Comparison of ENCODE assay signal across 14 cellular contexts in the genomic region with DNA sequence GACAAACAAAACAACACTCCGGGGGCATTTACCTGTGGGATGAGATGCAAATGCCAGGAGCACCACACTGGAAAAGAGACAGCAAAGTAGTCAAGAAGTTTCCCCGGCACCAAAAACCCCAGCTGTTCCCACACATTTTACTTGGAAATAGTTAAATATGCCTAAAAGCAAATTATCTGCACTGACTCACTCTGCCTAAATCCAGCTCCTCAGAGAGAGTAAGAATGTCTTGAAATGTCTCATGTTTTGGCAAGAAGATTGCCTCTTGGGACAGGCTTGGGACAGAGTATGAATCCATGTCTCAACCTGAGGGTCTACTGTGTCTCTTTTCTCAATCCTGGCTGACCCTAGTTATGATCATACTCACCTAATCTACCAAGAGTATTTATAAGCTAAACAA.
DNase-seq lines count a peak whose midpoint lies in the region; ATAC-seq and TF ChIP-seq lines count a peak whose summit lies in the region.
"Had no signal": no experiment of that assay in that cellular context is flagged by ENCODE, and none has a peak within 500 bp of the region (broad histone marks: within the 10 kb centered on the region; RNA-seq: fewer than 3 reads in every experiment).

No MANE protein-coding gene starts in this region.

- ATAC-seq in gastroesophageal sphincter, result peak; percentile 89
- ATAC-seq in sciatic nerve, result peak; percentile 80
- ATAC-seq in GM18520 (IDR thresholded peaks at IDR 0.05; ENCODE audit: unreplicated experiment), result no peak
- ATAC-seq in HG03108 (IDR thresholded peaks at IDR 0.05; ENCODE audit: unreplicated experiment), result no peak
- ATAC-seq: lower lobe of right lung had no signal

- no peak for TF ChIP-seq POLR2A in gastroesophageal sphincter (IDR thresholded peaks at IDR 0.05)

- TF ChIP-seq CTCF in gastroesophageal sphincter (IDR thresholded peaks at IDR 0.05), result no peak

- H3K27ac ChIP-seq in gastroesophageal sphincter, result peak overlapping the region in 2 of 4 donors; percentile 14 to 47
- H3K27ac ChIP-seq: cardiac muscle cell, lower lobe of right lung had no signal

- no CpG with 5 or more reads among the region's 2 CpGs for WGBS in gastroesophageal sphincter (ENCODE audit: low coverage in 1 of 2), 2 donors

- intact Hi-C loops in sciatic nerve (cut with DNase I), result no loop called here

- H3K9me3 ChIP-seq in gastroesophageal sphincter, result no peaks in the 10 kb centered on the region
- H3K9me3 ChIP-seq: lower lobe of right lung, tibial nerve had no signal

- H3K27me3 ChIP-seq in gastroesophageal sphincter, result no peaks in the 10 kb centered on the region
- H3K27me3 ChIP-seq: cardiac muscle cell, tibial nerve had no signal

- TF ChIP-seq EP300 in gastroesophageal sphincter (IDR thresholded peaks at IDR 0.05), result no peak

- H3K4me1 ChIP-seq in gastroesophageal sphincter, result peaks cover 0 to 6% (median 0%) of the 10 kb centered on the region in 3 donors
- H3K4me1 ChIP-seq: lower lobe of right lung had no signal

- DNase-seq in AG20443 (ENCODE audit: low spot score) (peak; percentile 69), amniotic epithelial cell (ENCODE audit: low read depth) (peak; percentile 26), sciatic nerve (ENCODE audit: low spot score) (no peak), NAMALWA (ENCODE audit: low spot score) (no peak), NCI-H2081 treated with DMSO at 0.1 percent for 48 hours (lab: John Stamatoyannopoulos, UW) (no peak)
- DNase-seq: activated gamma-delta T cell, lower lobe of right lung, MV-4-11, NCI-H226 had no signal

- H3K36me3 ChIP-seq in gastroesophageal sphincter, result no peaks in the 10 kb centered on the region
- H3K36me3 ChIP-seq: cardiac muscle cell, lower lobe of right lung, tibial nerve had no signal

- no peak overlapping the region for H3K4me3 ChIP-seq in gastroesophageal sphincter
- H3K4me3 ChIP-seq: cardiac muscle cell, lower lobe of right lung, tibial nerve had no signal

Comparison
In these comparisons a context has a peak if more than half of its experiments do, and no peak if none do; other contexts are left out.
1. DNase-seq: peak in AG20443 (single experiment) and amniotic epithelial cell (single experiment); none in sciatic nerve (single experiment), NAMALWA (single experiment) and NCI-H2081 treated with DMSO at 0.1 percent for 48 hours (single experiment).
2. ATAC-seq: peak in gastroesophageal sphincter (single experiment) and sciatic nerve (single experiment); none in GM18520 (single experiment) and HG03108 (single experiment).